ENCODE assay signal across 20 cellular contexts in genomic region chr20:53797085-53797484, GRCh38.
"Had no signal": no experiment of that assay in that cellular context is flagged by ENCODE, and none has a peak within 500 bp of the region (broad histone marks: within the 10 kb centered on the region; RNA-seq: fewer than 3 reads in every experiment).

No MANE protein-coding gene starts in this region.

- H3K27me3 ChIP-seq: hepatocyte, neutrophil, stomach had no signal

- FAIRE-seq: endothelial cell of umbilical vein, small intestine had no signal

- H3K9me3 ChIP-seq: neutrophil, stomach, thoracic aorta had no signal

- H3K4me3 ChIP-seq: coronary artery, hepatocyte, lung, stomach, thoracic aorta had no signal

- H3K27me3 Mint-ChIP-seq: naive B cell had no signal

- H3K27ac Mint-ChIP-seq: endodermal cell, nephron progenitor cell had no signal

- DNase-seq: effector CD4-positive, alpha-beta T cell; endodermal cell; foreskin melanocyte; left colon; left ventricle myocardium superior; mesenchymal stem cell; naive B cell; nephron progenitor cell; small intestine; stimulated activated CD4-positive, alpha-beta T cell treated with anti-CD3 and anti-CD28 coated beads, Interleukin-12 subunit alpha, Interleukin-12 subunit beta, amount 100 ng/mL, for 4 hours; stimulated activated naive CD4-positive, alpha-beta T cell; stomach; substantia nigra; trophoblast cell had no signal

- H2AFZ ChIP-seq: hepatocyte had no signal

- H3K36me3 ChIP-seq: neutrophil, stomach, thoracic aorta had no signal

- H3K27ac ChIP-seq: coronary artery, hepatocyte, neutrophil, stomach, thoracic aorta had no signal

- H3K4me2 ChIP-seq: hepatocyte had no signal

- ATAC-seq: left colon, left ventricle myocardium superior had no signal

- H3K4me3 Mint-ChIP-seq: endodermal cell, naive B cell, nephron progenitor cell had no signal

- H3K79me2 ChIP-seq: hepatocyte had no signal
